9 cellular contexts compared by ENCODE assay signal in genomic region chr13:108496364-108497215, GRCh38.
DNase-seq lines count a peak whose midpoint lies in the region; ATAC-seq and TF ChIP-seq lines count a peak whose summit lies in the region.
"Had no signal": no experiment of that assay in that cellular context is flagged by ENCODE, and none has a peak within 500 bp of the region (broad histone marks: within the 10 kb centered on the region; RNA-seq: fewer than 3 reads in every experiment).

No MANE protein-coding gene starts in this region.

- no peaks in the 10 kb centered on the region for H4K20me1 ChIP-seq in H9 (ENCODE audit: control insufficient read depth, insufficient read depth, insufficient read length)

- no peaks in the 10 kb centered on the region for H3K79me1 ChIP-seq in H9 (ENCODE audit: insufficient read depth, low read depth, low read length, poor library complexity, severe bottlenecking)

- H3K4me2 ChIP-seq in H9 (ENCODE audit: insufficient read depth, insufficient read length, low read length) = peak overlapping the region; percentile 75

- intact Hi-C loops in esophagus squamous epithelium (cut with DNase I) = no loop called here

- no CpG with 5 or more reads among the region's 30 CpGs for WGBS in H9 (ENCODE audit: extremely low coverage, insufficient read length, low lambda C conversion rate)
- WGBS in esophagus squamous epithelium, 2 donors = 7 to 22% methylated on average over 15 to 24 of the region's 30 CpGs

- H3K56ac ChIP-seq in H9 (ENCODE audit: insufficient read length, low read depth, low read length) = no peak overlapping the region

- no peak overlapping the region for H3K14ac ChIP-seq in H9 (ENCODE audit: insufficient read depth, low read length)

- TF ChIP-seq CTCF in H9 (conservative IDR thresholded peaks at IDR 0.05) = no peak
- TF ChIP-seq CTCF in WERI-Rb-1 (IDR thresholded peaks at IDR 0.05; ENCODE audit: low read depth, low read length) = no peak
- TF ChIP-seq CTCF in esophagus squamous epithelium (IDR thresholded peaks at IDR 0.05) = no peak
- TF ChIP-seq CTCF in progenitor cell of endocrine pancreas (IDR thresholded peaks at IDR 0.05; ENCODE audit: unreplicated experiment) = no peak

- H3K4me3 ChIP-seq in WERI-Rb-1 (ENCODE audit: low read depth, low read length) (peak overlapping the region; percentile 39), esophagus squamous epithelium (peak overlapping the region in 3 of 4 donors; percentile 19 to 56 (median 39))

- H3K4me3 Mint-ChIP-seq in H9 (peak overlapping the region; percentile 70 to 88), progenitor cell of endocrine pancreas (ENCODE audit: low read depth) (peak overlapping the region; percentile 83)

- peaks cover 13 to 15% of the 10 kb centered on the region in 2 experiments for H3K4me1 Mint-ChIP-seq in H9
- peaks cover 11% of the 10 kb centered on the region for H3K4me1 Mint-ChIP-seq in progenitor cell of endocrine pancreas (ENCODE audit: low read depth)

- peak; percentile 41 for DNase-seq in H9
- DNase-seq in WERI-Rb-1 = no peak
- DNase-seq in esophagus squamous epithelium (lab: John Stamatoyannopoulos, UW) = no peak
- DNase-seq in progenitor cell of endocrine pancreas (ENCODE audit: low spot score, unreplicated experiment) = no peak
- DNase-seq in NCI-H1930 (lab: John Stamatoyannopoulos, UW) = no peak
- DNase-seq in HUDEP-2 (lab: John Stamatoyannopoulos, UW; ENCODE audit: unreplicated experiment in 76 of 76) = no peak
- DNase-seq: NCI-H510A treated with DMSO at 0.1 percent for 48 hours had no signal

- H3K27ac ChIP-seq in H9 (ENCODE audit: insufficient read length, low read depth, low read length) = no peak overlapping the region
- H3K27ac ChIP-seq in WERI-Rb-1 = no peak overlapping the region
- H3K27ac ChIP-seq in esophagus squamous epithelium = no peak overlapping the region

- H3K4ac ChIP-seq in H9 (ENCODE audit: low read depth, low read length) = no peak overlapping the region

- no peak overlapping the region for H3K9ac ChIP-seq in H9 (ENCODE audit: extremely low read depth, insufficient read length, low read length)

- H3K36me3 Mint-ChIP-seq in H9 (ENCODE audit: insufficient read depth in 1 of 3, low read depth in 3 of 3) = no peaks in the 10 kb centered on the region
- H3K36me3 Mint-ChIP-seq in progenitor cell of endocrine pancreas (ENCODE audit: insufficient read depth) = no peaks in the 10 kb centered on the region

- no peak overlapping the region for H3K23ac ChIP-seq in H9 (ENCODE audit: insufficient read length, low read depth, low read length)

- no peaks in the 10 kb centered on the region for H3K4me1 ChIP-seq in H9 (ENCODE audit: insufficient read depth, low read length)
- H3K4me1 ChIP-seq in esophagus squamous epithelium = peaks cover 0 to 11% (median 3%) of the 10 kb centered on the region in 3 donors

- H2BK15ac ChIP-seq in H9 (ENCODE audit: low read depth, low read length) = no peak overlapping the region

- no peaks in the 10 kb centered on the region; a peak in 1 of 5 replicates for H3K9me3 Mint-ChIP-seq in H9
- H3K9me3 Mint-ChIP-seq in progenitor cell of endocrine pancreas (ENCODE audit: low read depth) = no peaks in the 10 kb centered on the region

- no peaks in the 10 kb centered on the region for H3K79me2 ChIP-seq in H9 (ENCODE audit: insufficient read depth, low read length)

- H4K8ac ChIP-seq in H9 (replicated peaks; ENCODE audit: insufficient read length, low read depth, low read length) = no peak overlapping the region

- H3K18ac ChIP-seq in H9 (ENCODE audit: insufficient read length, low read depth, low read length) = no peak overlapping the region

- no peak overlapping the region for H4K91ac ChIP-seq in H9 (ENCODE audit: insufficient read length, low read depth, low read length)

- H3K27me3 ChIP-seq in H9 (ENCODE audit: insufficient read depth, low read length) (peaks cover 24% of the 10 kb centered on the region), WERI-Rb-1 (ENCODE audit: insufficient read depth, low read depth, severe bottlenecking) (peaks cover 72% of the 10 kb centered on the region), esophagus squamous epithelium (peaks cover 0 to 36% (median 0%) of the 10 kb centered on the region in 4 donors)

- H3T11ph ChIP-seq in H9 (ENCODE audit: low read length) = no peak overlapping the region

- H2BK20ac ChIP-seq in H9 (ENCODE audit: low read depth, low read length, poor library complexity, severe bottlenecking) = no peak overlapping the region

- H3K27ac Mint-ChIP-seq in H9 (no peak overlapping the region), progenitor cell of endocrine pancreas (no peak overlapping the region)

- no peak overlapping the region for H4K5ac ChIP-seq in H9 (ENCODE audit: insufficient read length, low read depth, low read length)

- no peak overlapping the region for H2BK5ac ChIP-seq in H9 (ENCODE audit: insufficient read length, low read length)

- ATAC-seq in GM18868 (IDR thresholded peaks at IDR 0.05; ENCODE audit: unreplicated experiment) = no peak
- ATAC-seq in HG03025 (IDR thresholded peaks at IDR 0.05; ENCODE audit: low FRiP score, unreplicated experiment) = no peak

- no peak overlapping the region for H2BK12ac ChIP-seq in H9 (ENCODE audit: insufficient read length, low read depth, low read length)

- no peak for TF ChIP-seq POLR2A in esophagus squamous epithelium (IDR thresholded peaks at IDR 0.05)

- H3K9me3 ChIP-seq in H9 (ENCODE audit: control insufficient read depth, low read depth, low read length) (no peaks in the 10 kb centered on the region), WERI-Rb-1 (ENCODE audit: severe bottlenecking) (no peaks in the 10 kb centered on the region), esophagus squamous epithelium (no peaks in the 10 kb centered on the region)

- H3K27me3 Mint-ChIP-seq in H9 (ENCODE audit: low read depth) = peaks cover 74% of the 10 kb centered on the region
- peaks cover 54% of the 10 kb centered on the region for H3K27me3 Mint-ChIP-seq in progenitor cell of endocrine pancreas

- no peak overlapping the region for H2AFZ ChIP-seq in H9 (ENCODE audit: low read length)

- H3K36me3 ChIP-seq in WERI-Rb-1 (no peaks in the 10 kb centered on the region), esophagus squamous epithelium (no peaks in the 10 kb centered on the region)

- H3K23me2 ChIP-seq in H9 (ENCODE audit: insufficient read length, low read depth, low read length, poor library complexity, severe bottlenecking) = peaks cover 19% of the 10 kb centered on the region

- no peak overlapping the region for H2BK120ac ChIP-seq in H9 (ENCODE audit: low read depth, low read length, poor library complexity, severe bottlenecking)

- H2AK5ac ChIP-seq in H9 (ENCODE audit: insufficient read length, low read length) = no peak overlapping the region
